ENCODE assay signal across 2 cellular contexts in the genomic region with DNA sequence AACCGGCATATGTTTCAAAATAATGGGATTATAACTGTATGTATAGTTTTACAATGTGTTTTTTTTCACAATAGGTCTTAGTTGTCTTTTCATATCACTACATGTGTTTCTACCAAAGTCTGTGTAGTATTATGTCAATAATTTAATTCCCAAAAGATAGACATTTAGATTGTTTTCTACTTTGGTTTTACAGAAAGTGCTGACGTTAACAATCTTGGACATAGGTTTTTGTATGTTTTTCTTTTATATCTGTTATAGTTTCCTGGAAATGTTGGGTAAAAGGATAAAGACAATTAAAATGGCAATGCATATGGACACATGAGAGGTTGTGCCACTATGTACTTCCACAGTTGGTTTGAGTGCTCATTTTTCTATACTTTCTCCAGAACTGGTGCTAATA.
TF ChIP-seq lines count a peak whose summit lies in the region.

No MANE protein-coding gene starts in this region.

TF ChIP-seq in IMR-90, 13 proteins besides CTCF, POLR2A, EP300 and RAD21 (continued from another document):
- TF ChIP-seq SMC3 (IDR thresholded peaks at IDR 0.05; ENCODE audit: low read depth, low read length): no peak

TF ChIP-seq in K562, 482 proteins besides CTCF, POLR2A, EP300 and RAD21:
- no peak for TF ChIP-seq JUN (IDR thresholded peaks at IDR 0.05; ENCODE audit: borderline replicate concordance, low read depth, low read length)
- no peak for TF ChIP-seq JUN (CRISPR knock-in tag; IDR thresholded peaks at IDR 0.05; ENCODE audit: borderline replicate concordance)
- peak; percentile 94 for TF ChIP-seq ZNF316 (IDR thresholded peaks at IDR 0.05)
- peak; percentile 74 for TF ChIP-seq MAFG (tag; conservative IDR thresholded peaks at IDR 0.05)
- TF ChIP-seq MAFF (IDR thresholded peaks at IDR 0.05; ENCODE audit: low read length): peak; percentile 83
- peak; percentile 91 for TF ChIP-seq MAFK (IDR thresholded peaks at IDR 0.05; ENCODE audit: low read length)
- peak; percentile 84 for TF ChIP-seq C11orf30 (IDR thresholded peaks at IDR 0.05; ENCODE audit: low read depth)
- no peak for TF ChIP-seq PCBP1 (IDR thresholded peaks at IDR 0.05; ENCODE audit: low read depth, low read length, poor library complexity, severe bottlenecking)
TF ChIP-seq in K562: peak in this region for 5.
